Comparison of ENCODE assay signal across 26 cellular contexts in the genomic region with DNA sequence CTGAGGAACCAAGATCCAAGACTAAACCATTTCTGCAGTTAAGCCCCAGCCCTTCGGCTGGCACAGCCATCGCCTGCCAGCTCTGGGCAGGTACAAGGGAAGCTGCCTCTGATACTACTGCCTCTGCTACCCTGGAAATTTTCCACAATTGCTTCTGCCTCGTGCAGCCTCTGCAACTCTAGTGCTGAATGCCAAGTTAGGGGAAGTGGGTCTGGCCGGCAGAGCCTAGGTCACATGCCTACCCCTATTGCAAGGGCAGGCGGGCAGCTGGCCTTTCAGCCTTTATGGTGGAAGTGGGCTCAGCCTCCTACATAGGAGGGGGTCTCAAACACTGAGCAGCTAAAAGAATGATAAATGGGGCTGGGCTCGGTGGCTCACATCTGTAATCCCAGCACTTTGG. TPM values are rescaled to one million over a fixed set of nuclear protein-coding genes. Genes with fewer than 3 reads are reported as not detected.
"Had no signal": no experiment of that assay in that cellular context is flagged by ENCODE, and none has a peak within 500 bp of the region (broad histone marks: within the 10 kb centered on the region; RNA-seq: fewer than 3 reads in every experiment).

No MANE protein-coding gene starts in this region.

- H3K9me3 Mint-ChIP-seq: activated CD4-positive, alpha-beta memory T cell treated with anti-CD3 and anti-CD28 coated beads, Interleukin-2, amount 10 ng/mL, durations not matched to agents 7 days and 5 days; activated naive CD4-positive, alpha-beta T cell treated with anti-CD3 and anti-CD28 coated beads, Interleukin-2, amount 10 ng/mL, durations not matched to agents 7 days and 5 days; activated naive CD8-positive, alpha-beta T cell treated with anti-CD3 and anti-CD28 coated beads, Interleukin-2, amount 50 U/mL, for 24 hours; activated T-helper 2 cell treated with anti-CD3 and anti-CD28 coated beads, Interferon-gamma antibody, Interleukin-2, Interleukin-4, amounts not matched to agents 10 μg/mL and 5 μg/mL and 100 μg/mL, durations not matched to agents 14 hours and 24 hours and 36 hours; central memory CD8-positive, alpha-beta T cell; endodermal cell; natural killer cell treated with Interleukin-12 subunit alpha and Interleukin-12 subunit beta and Interleukin-15 and Interleukin-18, amount 100 ng/mL, for 72 hours had no signal

- H3K36me3 ChIP-seq: brain microvascular endothelial cell, colonic mucosa, tibial artery, vagina had no signal

- H3K4me3 ChIP-seq: colonic mucosa, tibial artery, vagina had no signal

- H3K4me1 ChIP-seq: colonic mucosa, foreskin keratinocyte, parathyroid adenoma, vagina had no signal

- H3K27me3 ChIP-seq: brain microvascular endothelial cell, colonic mucosa, vagina had no signal

- H3K27ac ChIP-seq: brain microvascular endothelial cell, colonic mucosa, epithelial cell of prostate, foreskin keratinocyte, parathyroid adenoma, tibial artery, vagina had no signal

- H3K27ac Mint-ChIP-seq: activated CD4-positive, alpha-beta memory T cell treated with anti-CD3 and anti-CD28 coated beads, Interleukin-2, amount 10 ng/mL, durations not matched to agents 7 days and 5 days; activated naive CD4-positive, alpha-beta T cell treated with anti-CD3 and anti-CD28 coated beads, Interleukin-2, amount 10 ng/mL, durations not matched to agents 7 days and 5 days; activated naive CD8-positive, alpha-beta T cell treated with anti-CD3 and anti-CD28 coated beads, Interleukin-2, amount 50 U/mL, for 24 hours; activated T-helper 2 cell treated with anti-CD3 and anti-CD28 coated beads, Interferon-gamma antibody, Interleukin-2, Interleukin-4, amounts not matched to agents 10 μg/mL and 5 μg/mL and 100 μg/mL, durations not matched to agents 14 hours and 24 hours and 36 hours; endodermal cell; natural killer cell treated with Interleukin-12 subunit alpha and Interleukin-12 subunit beta and Interleukin-15 and Interleukin-18, amount 100 ng/mL, for 72 hours had no signal

- ATAC-seq: activated naive CD8-positive, alpha-beta T cell treated with anti-CD3 and anti-CD28 coated beads, Interleukin-2, amount 50 U/mL, for 24 hours; foreskin keratinocyte; natural killer cell treated with Interleukin-12 subunit alpha and Interleukin-12 subunit beta and Interleukin-15 and Interleukin-18, amount 100 ng/mL, for 72 hours; stimulated activated naive CD8-positive, alpha-beta T cell treated with anti-CD3 and anti-CD28 coated beads, Interleukin-15, Interleukin-2, amounts not matched to agents 100 U/mL and 50 U/mL, for 24 hours had no signal

- H3K36me3 Mint-ChIP-seq: activated naive CD4-positive, alpha-beta T cell treated with anti-CD3 and anti-CD28 coated beads, Interleukin-2, amount 10 ng/mL, durations not matched to agents 7 days and 5 days; natural killer cell treated with Interleukin-12 subunit alpha and Interleukin-12 subunit beta and Interleukin-15 and Interleukin-18, amount 100 ng/mL, for 72 hours had no signal

- H3K4me3 Mint-ChIP-seq: activated CD4-positive, alpha-beta memory T cell treated with anti-CD3 and anti-CD28 coated beads, Interleukin-2, amount 10 ng/mL, durations not matched to agents 7 days and 5 days; activated naive CD4-positive, alpha-beta T cell treated with anti-CD3 and anti-CD28 coated beads, Interleukin-2, amount 10 ng/mL, durations not matched to agents 7 days and 5 days; activated naive CD8-positive, alpha-beta T cell treated with anti-CD3 and anti-CD28 coated beads, Interleukin-2, amount 50 U/mL, for 24 hours; central memory CD8-positive, alpha-beta T cell; endodermal cell; natural killer cell treated with Interleukin-12 subunit alpha and Interleukin-12 subunit beta and Interleukin-15 and Interleukin-18, amount 100 ng/mL, for 72 hours had no signal

- DNase-seq: activated CD4-positive, alpha-beta memory T cell treated with anti-CD3 and anti-CD28 coated beads, Interleukin-2, amount 10 ng/mL, durations not matched to agents 7 days and 5 days; activated CD4-positive, alpha-beta T cell treated with anti-CD3 and anti-CD28 coated beads for 48 hours; activated CD4-positive, CD25-positive, alpha-beta regulatory T cell; activated naive CD4-positive, alpha-beta T cell treated with anti-CD3 and anti-CD28 coated beads, Interleukin-2, amount 10 ng/mL, durations not matched to agents 7 days and 5 days; activated naive CD8-positive, alpha-beta T cell treated with anti-CD3 and anti-CD28 coated beads, Interleukin-2, amount 50 U/mL, for 24 hours; activated T-cell treated with anti-CD3 and anti-CD28 coated beads, Interleukin-2, amount 50 U/mL, for 1 hour; brain microvascular endothelial cell; colonic mucosa; endodermal cell; foreskin keratinocyte; mesendoderm; stimulated activated CD4-positive, alpha-beta T cell treated with anti-CD3 and anti-CD28 coated beads, Interleukin-2, amount 100 ng/mL, for 24 hours; stimulated activated naive CD8-positive, alpha-beta T cell treated with anti-CD3 and anti-CD28 coated beads, Interleukin-15, Interleukin-2, amounts not matched to agents 100 U/mL and 50 U/mL, for 24 hours; T-helper 1 cell; T-helper 9 cell had no signal

- H3K9me3 ChIP-seq: colonic mucosa, tibial artery, vagina had no signal

- H3K27me3 Mint-ChIP-seq: natural killer cell treated with Interleukin-12 subunit alpha and Interleukin-12 subunit beta and Interleukin-15 and Interleukin-18, amount 100 ng/mL, for 72 hours had no signal

- H3K4me1 Mint-ChIP-seq: activated naive CD4-positive, alpha-beta T cell treated with anti-CD3 and anti-CD28 coated beads, Interleukin-2, amount 10 ng/mL, durations not matched to agents 7 days and 5 days; activated naive CD8-positive, alpha-beta T cell treated with anti-CD3 and anti-CD28 coated beads, Interleukin-2, amount 50 U/mL, for 24 hours; central memory CD8-positive, alpha-beta T cell; endodermal cell had no signal

RNA-seq across cellular contexts. Expression of gene TULP1, which starts 44.5 kb away (rescaled TPM):
- total RNA-seq: activated CD4-positive, alpha-beta memory T cell treated with anti-CD3 and anti-CD28 coated beads, Interleukin-2, amount 10 ng/mL, durations not matched to agents 7 days and 5 days; activated T-helper 2 cell treated with anti-CD3 and anti-CD28 coated beads, Interferon-gamma antibody, Interleukin-2, Interleukin-4, amounts not matched to agents 10 μg/mL and 5 μg/mL and 100 μg/mL, durations not matched to agents 14 hours and 24 hours and 36 hours; aorta; colonic mucosa; foreskin keratinocyte; kidney epithelial cell; liver; natural killer cell treated with Interleukin-12 subunit alpha and Interleukin-12 subunit beta and Interleukin-15 and Interleukin-18, amount 100 ng/mL, for 72 hours; renal cortical epithelial cell; vagina had no signal
